In the genomic region with DNA sequence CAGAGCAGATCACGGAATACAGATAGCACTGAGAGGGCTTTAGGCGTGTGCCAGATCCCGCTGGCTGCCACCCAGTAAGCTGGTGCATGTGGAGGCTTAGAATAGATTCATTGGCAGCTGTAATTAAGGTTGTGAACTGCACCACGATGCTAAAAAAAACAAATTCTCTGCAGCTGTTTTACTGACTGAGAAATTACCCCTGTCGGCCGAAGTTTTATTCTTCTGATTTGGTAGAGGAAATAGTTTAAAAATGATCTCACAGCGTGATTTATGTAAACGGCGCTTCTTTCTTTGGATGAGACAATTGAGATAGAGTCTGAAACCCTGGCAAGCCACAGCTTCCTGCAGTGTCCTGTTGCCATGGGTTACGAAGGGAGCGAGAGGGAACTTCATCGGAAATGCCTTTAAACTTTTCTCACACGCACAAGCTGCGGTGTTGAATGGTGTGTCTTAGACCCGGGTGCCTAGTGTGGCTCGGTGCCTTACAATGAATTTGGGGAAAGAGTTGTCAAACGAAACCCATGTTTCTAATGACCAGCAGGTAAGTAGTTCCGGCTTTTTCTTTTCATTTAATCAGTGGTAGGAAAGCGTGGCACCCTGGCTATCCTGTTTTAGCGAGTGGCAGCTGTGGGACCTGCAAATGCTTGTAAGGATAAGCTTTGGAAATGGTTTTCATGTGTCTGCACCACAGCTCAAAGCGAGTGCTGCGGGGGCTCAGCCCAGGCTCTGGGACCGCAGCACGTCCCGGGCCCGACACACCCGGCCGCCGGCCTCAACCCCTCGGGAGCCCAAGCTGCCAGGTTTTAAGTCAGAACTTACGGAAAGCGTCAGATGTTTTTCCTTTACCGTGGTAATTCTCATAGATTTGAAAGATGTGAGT, we compare ENCODE assay signal across 8 cellular contexts.
DNase-seq lines count a peak whose midpoint lies in the region; ATAC-seq, FAIRE-seq and TF ChIP-seq lines count a peak whose summit lies in the region.

No MANE protein-coding gene starts in this region.

- peaks cover 57% of the 10 kb centered on the region for H3K4me1 Mint-ChIP-seq in CD14-positive monocyte
- peaks cover 75% of the 10 kb centered on the region for H3K4me1 Mint-ChIP-seq in nephron

- H3K27me3 Mint-ChIP-seq in CD14-positive monocyte (ENCODE audit: low read depth in 3 of 3) (peaks cover 24 to 54% (median 36%) of the 10 kb centered on the region in 3 donors), nephron (ENCODE audit: low read depth) (peaks cover 21% of the 10 kb centered on the region)

- ATAC-seq in omental fat pad (ENCODE audit: low FRiP score), result no peak

- H3K4me3 Mint-ChIP-seq in CD14-positive monocyte (peak overlapping the region; percentile 74 to 85), nephron (peak overlapping the region; percentile 47 to 76 (median 57))

- peak overlapping the region; percentile 68 for H3K27ac ChIP-seq in VCaP

- peaks cover 19 to 23% of the 10 kb centered on the region in 2 donors for H3K36me3 Mint-ChIP-seq in CD14-positive monocyte
- H3K36me3 Mint-ChIP-seq in nephron (ENCODE audit: low read depth), result peaks cover 3% of the 10 kb centered on the region

- H3K27ac Mint-ChIP-seq in CD14-positive monocyte, result peak overlapping the region; percentile 65 to 89 (median 86)
- H3K27ac Mint-ChIP-seq in nephron, result peak overlapping the region; percentile 4 to 75 (median 59)

- peak; percentile 63 for FAIRE-seq in HTR-8/SVneo (lab: Jason Lieb, UNC)

- peak; percentile 77 for DNase-seq in CD14-positive monocyte (ENCODE audit: low spot score)
- DNase-seq in HTR-8/SVneo (ENCODE audit: insufficient read length, low spot score), result peak; percentile 77
- DNase-seq in fibroblast of gingiva (ENCODE audit: low read depth), result peak; percentile 79
- DNase-seq in 8988T, result no peak
- no peak for DNase-seq in omental fat pad (ENCODE audit: low spot score)
- no peak for DNase-seq in NK-92 treated with Interleukin-12 subunit alpha and Interleukin-12 subunit beta, amount 100 ng/mL, for 24 hours (lab: John Stamatoyannopoulos, UW)

- peaks cover 0 to 1% (median 0%) of the 10 kb centered on the region in 7 donors for H3K9me3 Mint-ChIP-seq in CD14-positive monocyte
- H3K9me3 Mint-ChIP-seq in nephron, result no peaks in the 10 kb centered on the region

- intact Hi-C loops in CD14-positive monocyte (cut with micrococcal nuclease), result loop anchor here (5.0 kb wide), 2 partner anchors 32 to 37 kb away; no protein-coding TSS in a partner anchor

- TF ChIP-seq CTCF in CD14-positive monocyte (IDR thresholded peaks at IDR 0.05) (no peak), VCaP (conservative IDR thresholded peaks at IDR 0.05) (no peak), nephron (IDR thresholded peaks at IDR 0.05; ENCODE audit: unreplicated experiment in 3 of 3) (peak in 1 of 3 experiments; percentile 8), omental fat pad (IDR thresholded peaks at IDR 0.05) (no peak)

Comparison
In these comparisons a context has a peak if more than half of its experiments do, and no peak if none do; other contexts are left out.
1. DNase-seq: peak in CD14-positive monocyte (single experiment), HTR-8/SVneo (single experiment) and fibroblast of gingiva (single experiment); none in 8988T (single experiment), omental fat pad (single experiment) and NK-92 treated with Interleukin-12 subunit alpha and Interleukin-12 subunit beta, amount 100 ng/mL, for 24 hours (single experiment).